In genomic region chr3:116103868-116104530, GRCh38 we compare ENCODE assay signal across 24 cellular contexts.
"Had no signal": no experiment of that assay in that cellular context is flagged by ENCODE, and none has a peak within 500 bp of the region (broad histone marks: within the 10 kb centered on the region; RNA-seq: fewer than 3 reads in every experiment).

No MANE protein-coding gene starts in this region.

- H3K36me3 ChIP-seq: adrenal gland, ascending aorta, colonic mucosa, esophagus muscularis mucosa, gastrocnemius medialis, neural progenitor cell, spleen, vagina, WERI-Rb-1 had no signal

- H3K27ac ChIP-seq: adrenal gland, ascending aorta, colonic mucosa, esophagus muscularis mucosa, gastrocnemius medialis, neural progenitor cell, spleen, testis, vagina, WERI-Rb-1 had no signal

- H3K27me3 ChIP-seq: adrenal gland, ascending aorta, colonic mucosa, dorsolateral prefrontal cortex, esophagus muscularis mucosa, gastrocnemius medialis, neural progenitor cell, spleen, testis, vagina had no signal

- H3K27me3 Mint-ChIP-seq: effector memory CD8-positive, alpha-beta T cell; naive B cell had no signal

- H3K4me1 ChIP-seq: adrenal gland, ascending aorta, colonic mucosa, esophagus muscularis mucosa, gastrocnemius medialis, neural progenitor cell, spleen, testis, vagina had no signal

- H3K4me1 Mint-ChIP-seq: naive B cell had no signal

- H3K27ac Mint-ChIP-seq: activated naive CD8-positive, alpha-beta T cell; activated T-helper 2 cell treated with anti-CD3 and anti-CD28 coated beads, Interferon-gamma antibody, Interleukin-2, Interleukin-4, amounts not matched to agents 10 μg/mL and 5 μg/mL and 100 μg/mL, durations not matched to agents 14 hours and 24 hours and 36 hours; effector memory CD8-positive, alpha-beta T cell; naive B cell; neural progenitor cell had no signal

- H3K4me3 Mint-ChIP-seq: activated naive CD8-positive, alpha-beta T cell; activated T-cell treated with anti-CD3 and anti-CD28 coated beads, Interleukin-2, amount 50 U/mL, for 4 hours; effector memory CD8-positive, alpha-beta T cell; naive B cell; neural progenitor cell had no signal

- DNase-seq: activated CD4-positive, alpha-beta T cell treated with anti-CD3 and anti-CD28 coated beads for 1 hour; activated CD4-positive, alpha-beta T cell treated with anti-CD3 and anti-CD28 coated beads, Interleukin-2, amount 50 U/mL, for 1 hour; activated naive CD4-positive, alpha-beta T cell; activated T-cell treated with anti-CD3 and anti-CD28 coated beads, Interleukin-2, amount 50 U/mL, for 4 hours; adrenal gland; colonic mucosa; dorsolateral prefrontal cortex; effector memory CD8-positive, alpha-beta T cell; gastrocnemius medialis; hippocampal formation; mesenchymal stem cell; naive B cell; spleen; stimulated activated CD4-positive, alpha-beta T cell treated with anti-CD3 and anti-CD28 coated beads, Interleukin-4, amount 100 ng/mL, for 1 hour; stimulated activated naive CD4-positive, alpha-beta T cell; testis; trophoblast cell; WERI-Rb-1 had no signal

- H3K4me3 ChIP-seq: adrenal gland, ascending aorta, colonic mucosa, dorsolateral prefrontal cortex, esophagus muscularis mucosa, gastrocnemius medialis, neural progenitor cell, spleen, testis, vagina had no signal

- H3K4me2 ChIP-seq: neural progenitor cell had no signal

- ATAC-seq: activated T-cell treated with anti-CD3 and anti-CD28 coated beads, Interleukin-2, amount 50 U/mL, for 4 hours; effector memory CD8-positive, alpha-beta T cell; gastrocnemius medialis had no signal

- H3K9me3 Mint-ChIP-seq: activated T-cell treated with anti-CD3 and anti-CD28 coated beads, Interleukin-2, amount 50 U/mL, for 4 hours; activated T-helper 2 cell treated with anti-CD3 and anti-CD28 coated beads, Interferon-gamma antibody, Interleukin-2, Interleukin-4, amounts not matched to agents 10 μg/mL and 5 μg/mL and 100 μg/mL, durations not matched to agents 14 hours and 24 hours and 36 hours; neural progenitor cell had no signal

- H3K36me3 Mint-ChIP-seq: activated naive CD8-positive, alpha-beta T cell; naive B cell; neural progenitor cell had no signal

- H3K9me3 ChIP-seq: adrenal gland, ascending aorta, colonic mucosa, esophagus muscularis mucosa, gastrocnemius medialis, spleen, testis, vagina had no signal

- H2AFZ ChIP-seq: neural progenitor cell had no signal

- H3K9ac ChIP-seq: neural progenitor cell had no signal
